11 cellular contexts compared by ENCODE assay signal in genomic region chr22:31173386-31174145, GRCh38. TPM values are rescaled to one million over a fixed set of nuclear protein-coding genes. Genes with fewer than 3 reads are reported as not detected.
A peak's percentile ranks its signal among the peaks of the same experiment; 100 is the strongest.
DNase-seq lines count a peak whose midpoint lies in the region; ATAC-seq and TF ChIP-seq lines count a peak whose summit lies in the region.
"Had no signal": no experiment of that assay in that cellular context is flagged by ENCODE, and none has a peak within 500 bp of the region (broad histone marks: within the 10 kb centered on the region; RNA-seq: fewer than 3 reads in every experiment).

No MANE protein-coding gene starts in this region.

- peaks cover 1% of the 10 kb centered on the region; the same call in 1 of the 2 replicates for H3K36me3 ChIP-seq in BJ (ENCODE audit: control insufficient read depth, insufficient read depth, low read length)
- peaks cover 39% of the 10 kb centered on the region for H3K36me3 ChIP-seq in MG63
- H3K36me3 ChIP-seq in neutrophil = peaks cover 13% of the 10 kb centered on the region
- H3K36me3 ChIP-seq in CD8-positive, alpha-beta memory T cell (ENCODE audit: insufficient read depth, low read length) = no peaks in the 10 kb centered on the region

- DNase-seq in BJ (ENCODE audit: low read depth) = peak; percentile 79
- DNase-seq in MG63 = peak; percentile 42
- peak; percentile 65 to 93 for DNase-seq in cardiac fibroblast (ENCODE audit: low read depth in 2 of 2)
- DNase-seq in CD8-positive, alpha-beta memory T cell = no peak
- DNase-seq in lower leg skin (ENCODE audit: low spot score in 2 of 2) = no peak
- no peak for DNase-seq in retina
- DNase-seq: nephron progenitor cell had no signal

- WGBS in lower leg skin, 2 donors = 67 to 68% methylated on average over 5 of the region's 5 CpGs

- no peak overlapping the region for H3K4me3 Mint-ChIP-seq in CD8-positive, alpha-beta memory T cell
- H3K4me3 Mint-ChIP-seq: dendritic cell treated with granulocyte-macrophage colony-stimulating factor and Interleukin-4, amounts not matched to agents 40 ng/mL and 50 ng/mL, for 4 days; nephron progenitor cell had no signal

- no peaks in the 10 kb centered on the region for H3K9me3 Mint-ChIP-seq in CD8-positive, alpha-beta memory T cell
- H3K9me3 Mint-ChIP-seq: dendritic cell treated with granulocyte-macrophage colony-stimulating factor and Interleukin-4, amounts not matched to agents 40 ng/mL and 50 ng/mL, for 4 days; nephron progenitor cell had no signal

- peaks cover 0 to 46% (median 8%) of the 10 kb centered on the region in 3 donors for H3K36me3 Mint-ChIP-seq in CD8-positive, alpha-beta memory T cell

- H3K27ac ChIP-seq in neutrophil = peak overlapping the region; percentile 92
- H3K27ac ChIP-seq in CD8-positive, alpha-beta memory T cell (ENCODE audit: low read depth, low read length) = no peak overlapping the region

- H3K4me1 Mint-ChIP-seq in CD8-positive, alpha-beta memory T cell = peaks cover 18 to 51% (median 42%) of the 10 kb centered on the region in 3 donors
- H3K4me1 Mint-ChIP-seq: nephron progenitor cell had no signal

- H3K9me3 ChIP-seq in MG63 (no peaks in the 10 kb centered on the region), neutrophil (no peaks in the 10 kb centered on the region)
- H3K9me3 ChIP-seq in CD8-positive, alpha-beta memory T cell (ENCODE audit: low read length) = no peaks in the 10 kb centered on the region

- no peaks in the 10 kb centered on the region for H3K27me3 Mint-ChIP-seq in CD8-positive, alpha-beta memory T cell
- H3K27me3 Mint-ChIP-seq: dendritic cell treated with granulocyte-macrophage colony-stimulating factor and Interleukin-4, amounts not matched to agents 40 ng/mL and 50 ng/mL, for 4 days had no signal

- H3K27me3 ChIP-seq in BJ (ENCODE audit: control insufficient read depth, insufficient read depth, low read length) (no peaks in the 10 kb centered on the region), MG63 (no peaks in the 10 kb centered on the region), neutrophil (no peaks in the 10 kb centered on the region)
- H3K27me3 ChIP-seq in CD8-positive, alpha-beta memory T cell (ENCODE audit: insufficient read depth, low read length, poor library complexity, severe bottlenecking) = no peaks in the 10 kb centered on the region

- CTCF ChIA-PET in BJ (lab: Yijun Ruan, JAX) = interaction anchor here (0.5 to 1.5 kb wide), 3 partner anchors 12 to 173 kb away, joined by 3 to 4 read pairs (median 3); no protein-coding TSS in a partner anchor
- CTCF ChIA-PET in CD8-positive, alpha-beta memory T cell (lab: Charles Lee) = interaction anchor here (1.4 kb wide), 1 partner anchor 145 kb away, joined by 3 read pairs; no protein-coding TSS in a partner anchor

- ATAC-seq in HG02885 (IDR thresholded peaks at IDR 0.05; ENCODE audit: poor library complexity, unreplicated experiment) = no peak

- no peak for TF ChIP-seq CTCF in BJ (IDR thresholded peaks at IDR 0.05; ENCODE audit: insufficient read depth, low read depth, low read length)
- TF ChIP-seq CTCF in cardiac fibroblast (IDR thresholded peaks at IDR 0.05; ENCODE audit: low read depth, low read length) = no peak
- no peak for TF ChIP-seq CTCF in neutrophil (IDR thresholded peaks at IDR 0.05)
- TF ChIP-seq CTCF in lower leg skin (IDR thresholded peaks at IDR 0.05) = no peak

- H3K4me3 ChIP-seq in BJ (ENCODE audit: low read depth, low read length) (no peak overlapping the region), MG63 (no peak overlapping the region), cardiac fibroblast (replicated peaks in 1 of 2; ENCODE audit: low read depth in 2 of 2, low read length in 2 of 2) (no peak overlapping the region), neutrophil (ENCODE audit: low read depth in 1 of 2, low read length in 1 of 2) (no peak overlapping the region), lower leg skin (ENCODE audit: low read depth, poor library complexity, severe bottlenecking) (no peak overlapping the region)
- no peak overlapping the region for H3K4me3 ChIP-seq in CD8-positive, alpha-beta memory T cell (ENCODE audit: low read length)

- H3K27ac Mint-ChIP-seq in CD8-positive, alpha-beta memory T cell = peak overlapping the region in 2 of 8 donors; percentile 17 to 41
- H3K27ac Mint-ChIP-seq: dendritic cell treated with granulocyte-macrophage colony-stimulating factor and Interleukin-4, amounts not matched to agents 40 ng/mL and 50 ng/mL, for 4 days; nephron progenitor cell had no signal

- POLR2A ChIA-PET in BJ (lab: Charles Lee) = interaction anchor here (0.6 kb wide), 1 partner anchor 14 kb away, joined by 3 read pairs; the partner anchor contains the start of gene RNF185
- POLR2A ChIA-PET in CD8-positive, alpha-beta memory T cell (lab: Charles Lee) = no interaction called here

- TF ChIP-seq POLR2A in lower leg skin (IDR thresholded peaks at IDR 0.05) = no peak

- intact Hi-C loops in lower leg skin (cut with DNase I; ENCODE audit: low total_unique reads) = no loop called here

- H3K4me1 ChIP-seq in neutrophil (ENCODE audit: control insufficient read depth in 1 of 2, insufficient read depth in 1 of 2, low read depth in 1 of 2, low read length in 1 of 2) = peaks cover 19 to 21% of the 10 kb centered on the region in 2 experiments
- H3K4me1 ChIP-seq in CD8-positive, alpha-beta memory T cell (ENCODE audit: insufficient read depth, low read length) = peaks cover under 1% of the 10 kb centered on the region

RNA-seq across cellular contexts. Expression of gene RNF185, which starts 13.6 kb away (rescaled TPM):
- polyA plus RNA-seq in BJ (2011; rRNA removed) = 50.7 and 58.5 TPM in 2 replicates
- polyA minus RNA-seq in BJ (2011; rRNA and poly(A)+ RNA removed) = 21.9 and 34.6 TPM in 2 replicates
- 39.1 and 46.0 TPM in 2 replicates for total RNA-seq in MG63 (2014; rRNA removed; shearing (Covaris generic); ENCODE audit: low replicate concordance)
- 10 to 100 TPM; 28.1 to 30.5 TPM for total RNA-seq in CD8-positive, alpha-beta memory T cell
- polyA plus RNA-seq in CD8-positive, alpha-beta memory T cell = 23.7 TPM
- total RNA-seq in lower leg skin = 10 to 100 TPM; 29.0 to 59.0 (median 44.7) TPM

RNA-seq across cellular contexts. Expression of gene PLA2G3, which starts 33.3 kb away (rescaled TPM):
- polyA plus RNA-seq in BJ (2011; rRNA removed) = 0.04 TPM in 1 of 2 replicates, not detected in the other
- polyA minus RNA-seq in BJ (2011; rRNA and poly(A)+ RNA removed) = not detected in 2 replicates
- total RNA-seq in MG63 (2014; rRNA removed; shearing (Covaris generic); ENCODE audit: low replicate concordance) = not detected in 2 replicates
- total RNA-seq in CD8-positive, alpha-beta memory T cell = not detected
- not detected for polyA plus RNA-seq in CD8-positive, alpha-beta memory T cell
- 10 to 100 TPM in 2 of 4 donors, 1 to 10 TPM in 2; 6.5 to 11.3 (median 8.7) TPM for total RNA-seq in lower leg skin
- total RNA-seq: T-helper 1 cell treated with Interleukin-12 subunit alpha and Interleukin-12 subunit beta and Interleukin-4 antibody, amounts not matched to agents 30 ng/mL and 1 ng/mL, for 36 hours had no signal

RNA-seq across cellular contexts. Expression of gene LIMK2, which starts 38.5 kb away (rescaled TPM):
- polyA plus RNA-seq in BJ (2011; rRNA removed) = 5.2 and 5.5 TPM in 2 replicates
- polyA minus RNA-seq in BJ (2011; rRNA and poly(A)+ RNA removed) = 8.7 and 12.8 TPM in 2 replicates
- 5.3 and 7.9 TPM in 2 replicates for total RNA-seq in MG63 (2014; rRNA removed; shearing (Covaris generic); ENCODE audit: low replicate concordance)
- 10 to 100 TPM; 25.1 to 27.7 TPM for total RNA-seq in CD8-positive, alpha-beta memory T cell
- 19.0 TPM for polyA plus RNA-seq in CD8-positive, alpha-beta memory T cell
- 100 to 1,000 TPM; 135 to 218 (median 168) TPM for total RNA-seq in lower leg skin

RNA-seq across cellular contexts. Expression of gene INPP5J, which starts 50.8 kb away (rescaled TPM):
- polyA plus RNA-seq in BJ (2011; rRNA removed) = 1.1 and 1.5 TPM in 2 replicates
- 0.98 and 2.5 TPM in 2 replicates for polyA minus RNA-seq in BJ (2011; rRNA and poly(A)+ RNA removed)
- not detected in 2 replicates for total RNA-seq in MG63 (2014; rRNA removed; shearing (Covaris generic); ENCODE audit: low replicate concordance)
- under 1 TPM in 1 of 2 experiments, not detected in 1; 0.22 TPM for total RNA-seq in CD8-positive, alpha-beta memory T cell
- not detected for polyA plus RNA-seq in CD8-positive, alpha-beta memory T cell
- 1 to 10 TPM; 1.4 to 4.2 (median 2.9) TPM for total RNA-seq in lower leg skin
- total RNA-seq: T-helper 1 cell treated with Interleukin-12 subunit alpha and Interleukin-12 subunit beta and Interleukin-4 antibody, amounts not matched to agents 30 ng/mL and 1 ng/mL, for 36 hours had no signal

Comparison
In these comparisons a context has a peak if more than half of its experiments do, and no peak if none do; other contexts are left out.
1. DNase-seq: peak in BJ (single experiment), MG63 (single experiment) and cardiac fibroblast (2 of 2); none in CD8-positive, alpha-beta memory T cell (0 of 5), lower leg skin (0 of 2) and retina (single experiment).
2. RNA of gene LIMK2, which starts 38.5 kb away (total RNA-seq): 135 to 218 TPM in lower leg skin; 25.1 to 27.7 TPM in CD8-positive, alpha-beta memory T cell and 5.3 to 7.9 TPM in MG63; every median in the first group is over 4 times any median in the second.